In genomic region chr19:49866933-49867782, GRCh38 we compare ENCODE assay signal across 8 cellular contexts. TPM values are rescaled to one million over a fixed set of nuclear protein-coding genes. Genes with fewer than 3 reads are reported as not detected.
DNase-seq lines count a peak whose midpoint lies in the region; ATAC-seq and TF ChIP-seq lines count a peak whose summit lies in the region.

TSS of gene PNKP (minus strand) at chr19:49867576. CDS start at chr19:49867204, 372 bp downstream.

- peaks cover 30% of the 10 kb centered on the region for H3K36me3 Mint-ChIP-seq in activated CD4-positive, alpha-beta T cell treated with anti-CD3 and anti-CD28 coated beads for 36 hours (ENCODE audit: low read depth)
- H3K36me3 Mint-ChIP-seq in chondrocyte (ENCODE audit: low read depth) = peaks cover 14% of the 10 kb centered on the region

- peak; percentile 34 for ATAC-seq in HG03442 (IDR thresholded peaks at IDR 0.05; ENCODE audit: unreplicated experiment)
- peak; percentile 43 for ATAC-seq in activated CD4-positive, alpha-beta T cell treated with anti-CD3 and anti-CD28 coated beads for 36 hours

- peaks cover 35% of the 10 kb centered on the region for H3K4me1 Mint-ChIP-seq in activated CD4-positive, alpha-beta T cell treated with anti-CD3 and anti-CD28 coated beads for 36 hours
- H3K4me1 Mint-ChIP-seq in chondrocyte (ENCODE audit: low read depth) = peaks cover 40% of the 10 kb centered on the region

- CTCF ChIA-PET in activated CD4-positive, alpha-beta T cell treated with anti-CD3 and anti-CD28 coated beads for 36 hours (lab: Charles Lee) = interaction anchor here (0.8 to 1.0 kb wide), 2 partner anchors 17 to 100 kb away, joined by 3 read pairs; partner anchors contain the start of genes AP2A1 and PTOV1

- H3K27ac Mint-ChIP-seq in activated CD4-positive, alpha-beta T cell treated with anti-CD3 and anti-CD28 coated beads for 36 hours = peak within 1 kb of the TSS; percentile 98
- H3K27ac Mint-ChIP-seq in chondrocyte (ENCODE audit: unreplicated experiment) = peak within 1 kb of the TSS; percentile 89

- DNase-seq in AG08396 (ENCODE audit: low spot score) (peak; percentile 93), NCI-H524 treated with DMSO at 0.1 percent for 48 hours (lab: John Stamatoyannopoulos, UW) (peak; percentile 74), chondrocyte (ENCODE audit: low spot score) (peak; percentile 96), kidney tubule cell (ENCODE audit: low spot score) (peak; percentile 91)
- DNase-seq in activated CD4-positive, alpha-beta T cell treated with anti-CD3 and anti-CD28 coated beads for 36 hours = peak; percentile 94
- DNase-seq in stimulated activated CD4-positive, alpha-beta T cell treated with anti-CD3 and anti-CD28 coated beads, Interleukin-1b, Interleukin-23, amount 100 ng/mL, for 24 hours (ENCODE audit: low read depth in 4 of 4, low spot score in 1 of 4) = peak; percentile 64 to 96 (median 80)

- no peak within 1 kb of the TSS for H3K4me3 Mint-ChIP-seq in activated CD4-positive, alpha-beta T cell treated with anti-CD3 and anti-CD28 coated beads for 36 hours
- peak within 1 kb of the TSS; percentile 96 for H3K4me3 Mint-ChIP-seq in chondrocyte (ENCODE audit: unreplicated experiment)

- no peak for TF ChIP-seq CTCF in chondrocyte (IDR thresholded peaks at IDR 0.05)

- no peaks in the 10 kb centered on the region for H3K27me3 Mint-ChIP-seq in activated CD4-positive, alpha-beta T cell treated with anti-CD3 and anti-CD28 coated beads for 36 hours
- no peaks in the 10 kb centered on the region for H3K27me3 Mint-ChIP-seq in chondrocyte (ENCODE audit: low read depth)

- no peaks in the 10 kb centered on the region for H3K9me3 Mint-ChIP-seq in activated CD4-positive, alpha-beta T cell treated with anti-CD3 and anti-CD28 coated beads for 36 hours (ENCODE audit: low read depth)
- H3K9me3 Mint-ChIP-seq in chondrocyte (ENCODE audit: low read depth) = no peaks in the 10 kb centered on the region

- POLR2A ChIA-PET in activated CD4-positive, alpha-beta T cell treated with anti-CD3 and anti-CD28 coated beads for 36 hours (lab: Charles Lee) = interaction anchor here (0.6 to 2.5 kb wide), 5 partner anchors 10 to 874 kb away, joined by 3 to 12 read pairs (median 3); partner anchors contain the start of genes AKT1S1, NUP62, RUVBL2 and TBC1D17

- TF ChIP-seq POLR2A in GM19099 (IDR thresholded peaks at IDR 0.05; ENCODE audit: extremely low read depth, insufficient read length, low read depth) = peak; percentile 86

- intact Hi-C loops in activated CD4-positive, alpha-beta T cell treated with anti-CD3 and anti-CD28 coated beads for 36 hours (cut with DNase I, micrococcal nuclease) = loop anchor here (1.0 to 5.0 kb wide), 12 partner anchors 10 to 370 kb away; partner anchors contain the start of genes AKT1S1 (in 1 of the 2), MED25 (in 1 of the 2), PRMT1 (in 1 of the 2) and PRR12 (in 1 of the 2)

RNA-seq across cellular contexts. Expression of gene PNKP, which starts in this region (rescaled TPM):
- 10 to 100 TPM; 59.5 to 65.7 TPM for total RNA-seq in activated CD4-positive, alpha-beta T cell treated with anti-CD3 and anti-CD28 coated beads for 36 hours
- 51.4 to 97.0 TPM (median 52.4 TPM) in 3 replicates for total RNA-seq in chondrocyte

Comparison
In these comparisons a context has a peak if more than half of its experiments do, and no peak if none do; other contexts are left out.
1. Peak in every context shown above with its lines: DNase-seq and ATAC-seq.